Comparison of ENCODE assay signal across 9 cellular contexts in genomic region chr7:100099452-100099851, GRCh38. TPM values are rescaled to one million over a fixed set of nuclear protein-coding genes. Genes with fewer than 3 reads are reported as not detected.
DNase-seq lines count a peak whose midpoint lies in the region; ATAC-seq lines count a peak whose summit lies in the region.
"Had no signal": no experiment of that assay in that cellular context is flagged by ENCODE, and none has a peak within 500 bp of the region (broad histone marks: within the 10 kb centered on the region; RNA-seq: fewer than 3 reads in every experiment).

No MANE protein-coding gene starts in this region.

- DNase-seq in activated CD4-positive, alpha-beta T cell treated with anti-CD3 and anti-CD28 coated beads for 36 hours: no peak
- no peak for DNase-seq in activated CD4-positive, alpha-beta T cell treated with anti-CD3 and anti-CD28 coated beads for 4 hours
- DNase-seq in activated CD8-positive, alpha-beta T cell treated with anti-CD3 and anti-CD28 coated beads, Interleukin-2, amount 10 ng/mL, durations not matched to agents 7 days and 5 days: no peak
- DNase-seq in NCI-H2107 treated with DMSO at 0.1 percent for 48 hours (lab: John Stamatoyannopoulos, UW; ENCODE audit: unreplicated experiment) (no peak), T1000 (lab: John Stamatoyannopoulos, UW) (no peak)
- DNase-seq: AML-193 had no signal

- H3K4me1 ChIP-seq in stomach smooth muscle (ENCODE audit: control insufficient read depth, insufficient read depth, low read length): peaks cover 28% of the 10 kb centered on the region

- peaks cover 46% of the 10 kb centered on the region for H3K4me1 Mint-ChIP-seq in activated CD4-positive, alpha-beta T cell treated with anti-CD3 and anti-CD28 coated beads for 36 hours
- H3K4me1 Mint-ChIP-seq in activated CD8-positive, alpha-beta T cell treated with anti-CD3 and anti-CD28 coated beads, Interleukin-2, amount 10 ng/mL, durations not matched to agents 7 days and 5 days (ENCODE audit: low read depth): peaks cover 51% of the 10 kb centered on the region

- no peaks in the 10 kb centered on the region for H3K9me3 ChIP-seq in stomach smooth muscle (ENCODE audit: control insufficient read depth in 2 of 2, low read length in 2 of 2)

- H3K27ac Mint-ChIP-seq in activated CD4-positive, alpha-beta T cell treated with anti-CD3 and anti-CD28 coated beads for 36 hours: peak overlapping the region; percentile 94
- H3K27ac Mint-ChIP-seq in activated CD8-positive, alpha-beta T cell treated with anti-CD3 and anti-CD28 coated beads, Interleukin-2, amount 10 ng/mL, durations not matched to agents 7 days and 5 days: peak overlapping the region; percentile 92

- intact Hi-C loops in activated CD4-positive, alpha-beta T cell treated with anti-CD3 and anti-CD28 coated beads for 36 hours (cut with DNase I, micrococcal nuclease): no loop called here

- H3K9ac ChIP-seq in stomach smooth muscle (ENCODE audit: low read length in 2 of 2): peak overlapping the region; percentile 62 to 77

- H3K4me3 Mint-ChIP-seq in activated CD4-positive, alpha-beta T cell treated with anti-CD3 and anti-CD28 coated beads for 36 hours: peak overlapping the region; percentile 90
- H3K4me3 Mint-ChIP-seq in activated CD8-positive, alpha-beta T cell treated with anti-CD3 and anti-CD28 coated beads, Interleukin-2, amount 10 ng/mL, durations not matched to agents 7 days and 5 days: peak overlapping the region; percentile 89

- ATAC-seq in activated CD4-positive, alpha-beta T cell treated with anti-CD3 and anti-CD28 coated beads for 36 hours: no peak
- no peak for ATAC-seq in activated CD8-positive, alpha-beta T cell treated with anti-CD3 and anti-CD28 coated beads, Interleukin-2, amount 10 ng/mL, durations not matched to agents 7 days and 5 days
- no peak for ATAC-seq in GM18907 (IDR thresholded peaks at IDR 0.05; ENCODE audit: unreplicated experiment)

- no peaks in the 10 kb centered on the region for H3K27me3 ChIP-seq in stomach smooth muscle (ENCODE audit: control insufficient read depth in 1 of 2, insufficient read depth in 2 of 2, low read length in 2 of 2)

- CTCF ChIA-PET in activated CD4-positive, alpha-beta T cell treated with anti-CD3 and anti-CD28 coated beads for 36 hours (lab: Charles Lee): interaction anchor here (0.5 to 0.7 kb wide), 3 partner anchors 187 to 1056 kb away, joined by 3 read pairs; no protein-coding TSS in a partner anchor
- CTCF ChIA-PET in activated CD8-positive, alpha-beta T cell treated with anti-CD3 and anti-CD28 coated beads, Interleukin-2, amount 10 ng/mL, durations not matched to agents 7 days and 5 days (lab: Charles Lee): no interaction called here

- no peaks in the 10 kb centered on the region for H3K9me3 Mint-ChIP-seq in activated CD4-positive, alpha-beta T cell treated with anti-CD3 and anti-CD28 coated beads for 36 hours (ENCODE audit: low read depth)
- no peaks in the 10 kb centered on the region for H3K9me3 Mint-ChIP-seq in activated CD8-positive, alpha-beta T cell treated with anti-CD3 and anti-CD28 coated beads, Interleukin-2, amount 10 ng/mL, durations not matched to agents 7 days and 5 days (ENCODE audit: insufficient read depth)

- no peaks in the 10 kb centered on the region for H3K27me3 Mint-ChIP-seq in activated CD4-positive, alpha-beta T cell treated with anti-CD3 and anti-CD28 coated beads for 36 hours
- H3K27me3 Mint-ChIP-seq in activated CD8-positive, alpha-beta T cell treated with anti-CD3 and anti-CD28 coated beads, Interleukin-2, amount 10 ng/mL, durations not matched to agents 7 days and 5 days (ENCODE audit: low read depth): no peaks in the 10 kb centered on the region

- POLR2A ChIA-PET in activated CD4-positive, alpha-beta T cell treated with anti-CD3 and anti-CD28 coated beads for 36 hours (lab: Charles Lee): interaction anchor here (4.9 kb wide), 1 partner anchor 9 kb away, joined by 74 read pairs; the partner anchor contains the start of gene COPS6
- POLR2A ChIA-PET in activated CD8-positive, alpha-beta T cell treated with anti-CD3 and anti-CD28 coated beads, Interleukin-2, amount 10 ng/mL, durations not matched to agents 7 days and 5 days (lab: Charles Lee): interaction anchor here (0.7 to 4.6 kb wide), 4 partner anchors 9 to 690 kb away, joined by 3 to 57 read pairs (median 11); partner anchors contain the start of genes BUD31, COPS6 and ZNF3

- peaks cover 47 to 54% of the 10 kb centered on the region in 2 donors for H3K36me3 ChIP-seq in stomach smooth muscle (ENCODE audit: control insufficient read depth in 2 of 2, insufficient read depth in 2 of 2, low read length in 2 of 2)

- peaks cover 63% of the 10 kb centered on the region for H3K36me3 Mint-ChIP-seq in activated CD4-positive, alpha-beta T cell treated with anti-CD3 and anti-CD28 coated beads for 36 hours (ENCODE audit: low read depth)
- peaks cover 67% of the 10 kb centered on the region for H3K36me3 Mint-ChIP-seq in activated CD8-positive, alpha-beta T cell treated with anti-CD3 and anti-CD28 coated beads, Interleukin-2, amount 10 ng/mL, durations not matched to agents 7 days and 5 days (ENCODE audit: low read depth)

- H3K27ac ChIP-seq in stomach smooth muscle (ENCODE audit: low read length): peak overlapping the region; percentile 75

- H3K4me3 ChIP-seq in iPS-11a (ENCODE audit: low read depth, low read length) (peak overlapping the region; percentile 91), stomach smooth muscle (ENCODE audit: low read length in 2 of 2) (peak overlapping the region; percentile 77 to 89)

RNA-seq across cellular contexts. Expression of gene MCM7, which starts 1.7 kb away (rescaled TPM):
- 100 to 1,000 TPM; 411 to 429 TPM for total RNA-seq in activated CD4-positive, alpha-beta T cell treated with anti-CD3 and anti-CD28 coated beads for 36 hours
- total RNA-seq in activated CD8-positive, alpha-beta T cell treated with anti-CD3 and anti-CD28 coated beads, Interleukin-2, amount 10 ng/mL, durations not matched to agents 7 days and 5 days: 100 to 1,000 TPM; 364 to 375 TPM

RNA-seq across cellular contexts. Expression of gene AP4M1, which starts 2.0 kb away (rescaled TPM):
- total RNA-seq in activated CD4-positive, alpha-beta T cell treated with anti-CD3 and anti-CD28 coated beads for 36 hours: 10 to 100 TPM in 1 of 2 experiments, 1 to 10 TPM in 1; 8.8 to 10.4 TPM
- total RNA-seq in activated CD8-positive, alpha-beta T cell treated with anti-CD3 and anti-CD28 coated beads, Interleukin-2, amount 10 ng/mL, durations not matched to agents 7 days and 5 days: 10 to 100 TPM; 10.8 to 13.0 TPM

RNA-seq across cellular contexts. Expression of gene COPS6, which starts 10.7 kb away (rescaled TPM):
- 10 to 100 TPM; 88.6 to 89.0 TPM for total RNA-seq in activated CD4-positive, alpha-beta T cell treated with anti-CD3 and anti-CD28 coated beads for 36 hours
- total RNA-seq in activated CD8-positive, alpha-beta T cell treated with anti-CD3 and anti-CD28 coated beads, Interleukin-2, amount 10 ng/mL, durations not matched to agents 7 days and 5 days: 10 to 100 TPM; 74.0 to 78.3 TPM

RNA-seq across cellular contexts. Expression of gene ZNF3, which starts 17.9 kb away (rescaled TPM):
- total RNA-seq in activated CD4-positive, alpha-beta T cell treated with anti-CD3 and anti-CD28 coated beads for 36 hours: 10 to 100 TPM; 18.8 to 19.0 TPM
- total RNA-seq in activated CD8-positive, alpha-beta T cell treated with anti-CD3 and anti-CD28 coated beads, Interleukin-2, amount 10 ng/mL, durations not matched to agents 7 days and 5 days: 10 to 100 TPM; 20.9 to 21.8 TPM

RNA-seq across cellular contexts. Expression of gene TAF6, which starts 19.7 kb away (rescaled TPM):
- 10 to 100 TPM; 54.3 to 59.5 TPM for total RNA-seq in activated CD4-positive, alpha-beta T cell treated with anti-CD3 and anti-CD28 coated beads for 36 hours
- 10 to 100 TPM; 74.6 to 81.0 TPM for total RNA-seq in activated CD8-positive, alpha-beta T cell treated with anti-CD3 and anti-CD28 coated beads, Interleukin-2, amount 10 ng/mL, durations not matched to agents 7 days and 5 days
